Comparison of ENCODE assay signal across 15 cellular contexts in genomic region chr1:202578001-202578500, GRCh38.
DNase-seq lines count a peak whose midpoint lies in the region; ATAC-seq and TF ChIP-seq lines count a peak whose summit lies in the region.
"Had no signal": no experiment of that assay in that cellular context is flagged by ENCODE, and none has a peak within 500 bp of the region (broad histone marks: within the 10 kb centered on the region; RNA-seq: fewer than 3 reads in every experiment).

No MANE protein-coding gene starts in this region.

- no peak overlapping the region for H4K91ac ChIP-seq in neuronal stem cell (ENCODE audit: low read depth, low read length, poor library complexity)

- WGBS in neuronal stem cell (ENCODE audit: extremely low coverage in 2 of 2, insufficient read length in 2 of 2, insufficient replicate concordance in 1 of 2), 2 donors: no CpG with 5 or more reads among the region's 4 CpGs

- H3K36me3 ChIP-seq in neuronal stem cell (replicated peaks in 1 of 2; ENCODE audit: control insufficient read depth in 2 of 2, insufficient read depth in 2 of 2, low read length in 2 of 2): peaks cover 0 to 3% of the 10 kb centered on the region in 2 donors
- no peaks in the 10 kb centered on the region for H3K36me3 ChIP-seq in PC-3 (ENCODE audit: low read depth, low read length)
- H3K36me3 ChIP-seq: ovary had no signal

- H3K9me2 ChIP-seq in PC-3 (replicated peaks; ENCODE audit: low read length): no peaks in the 10 kb centered on the region

- no peak overlapping the region for H2AK5ac ChIP-seq in neuronal stem cell (ENCODE audit: low read depth, low read length)

- H3K79me2 ChIP-seq in PC-3 (ENCODE audit: low read length): no peaks in the 10 kb centered on the region

- no peak for TF ChIP-seq CTCF in PC-3 (conservative IDR thresholded peaks at IDR 0.05; ENCODE audit: low read depth, low read length)
- no peak for TF ChIP-seq CTCF in GM13977 (IDR thresholded peaks at IDR 0.05; ENCODE audit: extremely low read depth, insufficient read depth, missing control alignments)

- H3K79me1 ChIP-seq in neuronal stem cell (ENCODE audit: low read depth, low read length): no peaks in the 10 kb centered on the region

- DNase-seq in GM04504 (ENCODE audit: low read depth): peak; percentile 28
- peak; percentile 25 for DNase-seq in RPMI7951 (ENCODE audit: low read depth)
- no peak for DNase-seq in neuronal stem cell (ENCODE audit: low spot score)
- no peak for DNase-seq in kidney tubule cell (ENCODE audit: low spot score)
- no peak for DNase-seq in activated CD8-positive, alpha-beta memory T cell treated with anti-CD3 and anti-CD28 coated beads for 24 hours
- no peak for DNase-seq in PC-3
- DNase-seq in GM13977 (ENCODE audit: low spot score): no peak
- DNase-seq: activated CD4-positive, alpha-beta T cell treated with anti-CD3 and anti-CD28 coated beads for 1 hour; activated naive CD8-positive, alpha-beta T cell treated with anti-CD3 and anti-CD28 coated beads, Interleukin-2, amount 10 ng/mL, durations not matched to agents 7 days and 5 days; CD8-positive, alpha-beta T cell; head of caudate nucleus; NCI-H1105 treated with DMSO at 0.1 percent for 48 hours; ovary; RPMI8226 had no signal

- H3K14ac ChIP-seq in neuronal stem cell (ENCODE audit: low read length): no peak overlapping the region

- no peak overlapping the region for H2BK120ac ChIP-seq in neuronal stem cell (ENCODE audit: low read depth, low read length)

- H3K27me3 ChIP-seq in neuronal stem cell (ENCODE audit: control insufficient read depth in 3 of 3, insufficient read depth in 3 of 3, low read depth in 1 of 3, low read length in 3 of 3): no peaks in the 10 kb centered on the region
- no peaks in the 10 kb centered on the region for H3K27me3 ChIP-seq in PC-3 (ENCODE audit: low read length)
- H3K27me3 ChIP-seq: ovary had no signal

- H3K23ac ChIP-seq in neuronal stem cell (ENCODE audit: low read depth, low read length, poor library complexity): no peak overlapping the region

- POLR2A ChIA-PET in PC-3 (lab: Charles Lee; ENCODE audit: unreplicated experiment): no interaction called here

- H3F3A ChIP-seq in PC-3 (ENCODE audit: low read length, unreplicated experiment): no peaks in the 10 kb centered on the region

- no peaks in the 10 kb centered on the region for H4K20me1 ChIP-seq in PC-3 (ENCODE audit: low read length)

- H4K8ac ChIP-seq in neuronal stem cell (ENCODE audit: low read depth, low read length): no peak overlapping the region

- H2BK15ac ChIP-seq in neuronal stem cell (ENCODE audit: low read length): no peak overlapping the region

- H2AFZ ChIP-seq in neuronal stem cell (ENCODE audit: low read length) (peak overlapping the region; percentile 11), PC-3 (ENCODE audit: low read length) (no peak overlapping the region)

- no peak overlapping the region for H3K9ac ChIP-seq in neuronal stem cell (ENCODE audit: low read depth, low read length, poor library complexity)
- H3K9ac ChIP-seq in PC-3 (ENCODE audit: low read length): no peak overlapping the region

- H2BK5ac ChIP-seq in neuronal stem cell (ENCODE audit: low read length): no peak overlapping the region

- H3K4me2 ChIP-seq in neuronal stem cell (ENCODE audit: insufficient read depth, low read length, poor library complexity, severe bottlenecking) (no peak overlapping the region), PC-3 (ENCODE audit: low read length) (no peak overlapping the region)

- H3K27ac ChIP-seq in neuronal stem cell (replicated peaks; ENCODE audit: low read length) (no peak overlapping the region), PC-3 (ENCODE audit: low read length) (no peak overlapping the region)

- ATAC-seq in esophagus mucosa (peak; percentile 63), PC-3 (no peak)
- ATAC-seq: CD8-positive, alpha-beta T cell had no signal

- peaks cover 19 to 34% of the 10 kb centered on the region in 2 donors for H3K4me1 ChIP-seq in neuronal stem cell (ENCODE audit: control insufficient read depth in 2 of 2, insufficient read depth in 1 of 2, low read depth in 1 of 2, low read length in 2 of 2)
- H3K4me1 ChIP-seq in PC-3 (ENCODE audit: insufficient read depth, low read length): peaks cover 24% of the 10 kb centered on the region

- CTCF ChIA-PET in PC-3 (lab: Charles Lee): interaction anchor here (0.5 kb wide), 1 partner anchor 377 kb away, joined by 3 read pairs; no protein-coding TSS in a partner anchor

- BruUV-seq in PC-3 (replicated peaks; lab: Mats Ljungman, UMichigan): no TSS peak

- no peak overlapping the region for H3K18ac ChIP-seq in neuronal stem cell (ENCODE audit: low read length)

- no peak overlapping the region for H2BK12ac ChIP-seq in neuronal stem cell (ENCODE audit: low read length)

- intact Hi-C loops in PC-3 (cut with micrococcal nuclease): no loop called here

- in situ Hi-C loops in GM13977 (cut with MboI; ENCODE audit: low pct_unique_long_range_greater_than_20kb, low sequenced_read_pairs, unreplicated experiment): loop anchor here (10.0 kb wide), 1 partner anchor 113 kb away; no protein-coding TSS in a partner anchor

- H3K4ac ChIP-seq in neuronal stem cell (ENCODE audit: low read length): no peak overlapping the region

- H3K9me3 ChIP-seq in neuronal stem cell (replicated peaks in 1 of 2; ENCODE audit: control insufficient read depth in 2 of 2, insufficient read depth in 1 of 2, low read depth in 1 of 2, low read length in 2 of 2): no peaks in the 10 kb centered on the region
- no peaks in the 10 kb centered on the region for H3K9me3 ChIP-seq in PC-3 (ENCODE audit: low read length)
- H3K9me3 ChIP-seq: ovary had no signal

- H3K4me3 ChIP-seq in neuronal stem cell (ENCODE audit: low read length in 2 of 2) (no peak overlapping the region), PC-3 (ENCODE audit: low read length) (no peak overlapping the region)
- H3K4me3 ChIP-seq: ovary had no signal

Comparison
In these comparisons a context has a peak if more than half of its experiments do, and no peak if none do; other contexts are left out.
1. DNase-seq: peak in GM04504 (single experiment) and RPMI7951 (single experiment); none in neuronal stem cell (single experiment), kidney tubule cell (single experiment), activated CD8-positive, alpha-beta memory T cell treated with anti-CD3 and anti-CD28 coated beads for 24 hours (single experiment), PC-3 (single experiment) and GM13977 (single experiment).